Comparison of ENCODE assay signal across 9 cellular contexts in genomic region chr20:41619360-41620115, GRCh38. TPM values are rescaled to one million over a fixed set of nuclear protein-coding genes. Genes with fewer than 3 reads are reported as not detected.
DNase-seq lines count a peak whose midpoint lies in the region; ATAC-seq and TF ChIP-seq lines count a peak whose summit lies in the region.
"Had no signal": no experiment of that assay in that cellular context is flagged by ENCODE, and none has a peak within 500 bp of the region (broad histone marks: within the 10 kb centered on the region; RNA-seq: fewer than 3 reads in every experiment).

No MANE protein-coding gene starts in this region.

- H3K27ac ChIP-seq in HUES6 (ENCODE audit: low read depth, low read length) (no peak overlapping the region), muscle layer of colon (ENCODE audit: low read depth, low read length) (no peak overlapping the region), brain microvascular endothelial cell (no peak overlapping the region)

- peaks cover 29% of the 10 kb centered on the region for H3K4me1 ChIP-seq in HUES6 (ENCODE audit: control insufficient read depth, insufficient read depth, low read length)
- peaks cover 41% of the 10 kb centered on the region for H3K4me1 ChIP-seq in adipocyte (ENCODE audit: control insufficient read depth, insufficient read depth, low read length)
- peaks cover 31% of the 10 kb centered on the region for H3K4me1 ChIP-seq in muscle layer of colon (ENCODE audit: insufficient read depth, low read length)

- H3K27me3 ChIP-seq in HUES6 (ENCODE audit: control insufficient read depth, insufficient read depth, low read length) (no peaks in the 10 kb centered on the region), adipocyte (replicated peaks; ENCODE audit: control insufficient read depth, insufficient read depth, low read length) (no peaks in the 10 kb centered on the region), muscle layer of colon (ENCODE audit: control insufficient read depth in 1 of 2, insufficient read depth in 2 of 2, low read length in 2 of 2) (no peaks in the 10 kb centered on the region), brain microvascular endothelial cell (replicated peaks) (no peaks in the 10 kb centered on the region)

- H3K36me3 ChIP-seq in HUES6 (ENCODE audit: control insufficient read depth, insufficient read depth, low read length) (no peaks in the 10 kb centered on the region), adipocyte (ENCODE audit: control insufficient read depth, insufficient read depth, low read length, severe bottlenecking) (no peaks in the 10 kb centered on the region), muscle layer of colon (ENCODE audit: insufficient read depth, low read length) (no peaks in the 10 kb centered on the region), brain microvascular endothelial cell (replicated peaks) (no peaks in the 10 kb centered on the region)

- peaks cover 40% of the 10 kb centered on the region for H3K4me1 Mint-ChIP-seq in CD14-positive monocyte

- H3K9me3 ChIP-seq in HUES6 (ENCODE audit: control insufficient read depth, insufficient read depth, low read depth, low read length) (no peaks in the 10 kb centered on the region), adipocyte (ENCODE audit: control insufficient read depth, low read length) (no peaks in the 10 kb centered on the region), muscle layer of colon (ENCODE audit: low read length) (no peaks in the 10 kb centered on the region)

- H3K9ac ChIP-seq in HUES6 (ENCODE audit: low read length), result peak overlapping the region; percentile 74
- peak overlapping the region; percentile 70 for H3K9ac ChIP-seq in adipocyte (ENCODE audit: low read length)
- peak overlapping the region; percentile 1 for H3K9ac ChIP-seq in muscle layer of colon (ENCODE audit: low read length)

- H3K4me3 ChIP-seq in HUES6 (ENCODE audit: low read depth, low read length) (peak overlapping the region; percentile 91), adipocyte (ENCODE audit: low read length) (peak overlapping the region; percentile 77), muscle layer of colon (ENCODE audit: low read depth in 1 of 2, low read length in 2 of 2) (peak overlapping the region; percentile 55 to 76), brain microvascular endothelial cell (ENCODE audit: low read depth, low read length) (no peak overlapping the region)

- ATAC-seq in HG03565 (IDR thresholded peaks at IDR 0.05; ENCODE audit: unreplicated experiment), result no peak

- peak overlapping the region in 1 of 7 donors; percentile 20 for H3K27ac Mint-ChIP-seq in CD14-positive monocyte

- H3K27me3 Mint-ChIP-seq in CD14-positive monocyte (ENCODE audit: low read depth in 3 of 3), result peaks cover 7 to 14% (median 10%) of the 10 kb centered on the region in 3 donors

- H3K9me3 Mint-ChIP-seq in CD14-positive monocyte, result no peaks in the 10 kb centered on the region

- in situ Hi-C loops in brain microvascular endothelial cell (cut with HindIII; ENCODE audit: low pct_ligation_motif_present, low sequenced_read_pairs), result no loop called here

- DNase-seq in CD14-positive monocyte (ENCODE audit: low spot score) (no peak), adipocyte (ENCODE audit: low read depth) (peak; percentile 19), MV-4-11 (lab: John Stamatoyannopoulos, UW) (no peak), mesenteric fat pad (ENCODE audit: low spot score) (no peak), brain microvascular endothelial cell (no peak)
- DNase-seq: activated CD4-positive, alpha-beta T cell treated with anti-CD3 and anti-CD28 coated beads for 1 hour had no signal

- no peaks in the 10 kb centered on the region for H3K36me3 Mint-ChIP-seq in CD14-positive monocyte

- intact Hi-C loops in CD14-positive monocyte (cut with micrococcal nuclease), result loop anchor here (2.0 to 10.0 kb wide), 2 partner anchors 13 to 75 kb away; no protein-coding TSS in a partner anchor

- no peak for TF ChIP-seq CTCF in CD14-positive monocyte (IDR thresholded peaks at IDR 0.05)
- no peak for TF ChIP-seq CTCF in brain microvascular endothelial cell (IDR thresholded peaks at IDR 0.05; ENCODE audit: low read depth, low read length, missing control alignments)

- peak overlapping the region; percentile 85 to 90 for H3K4me3 Mint-ChIP-seq in CD14-positive monocyte

RNA-seq across cellular contexts. Expression of gene CHD6, which starts 1.4 kb away (rescaled TPM):
- polyA plus RNA-seq in CD14-positive monocyte, result 10 to 100 TPM; 12.9 to 19.6 TPM
- total RNA-seq in mesenteric fat pad, result 47.3 TPM

Comparison
In these comparisons a context has a peak if more than half of its experiments do, and no peak if none do; other contexts are left out.
1. H3K9ac ChIP-seq: peak in every context shown above with its lines; median percentile 74 in HUES6; 70 in adipocyte; 1 in muscle layer of colon.